10 cellular contexts compared by ENCODE assay signal in genomic region chr1:225437710-225438437, GRCh38. TPM values are rescaled to one million over a fixed set of nuclear protein-coding genes. Genes with fewer than 3 reads are reported as not detected.
DNase-seq lines count a peak whose midpoint lies in the region; ATAC-seq and TF ChIP-seq lines count a peak whose summit lies in the region.
"Had no signal": no experiment of that assay in that cellular context is flagged by ENCODE, and none has a peak within 500 bp of the region (broad histone marks: within the 10 kb centered on the region; RNA-seq: fewer than 3 reads in every experiment).

No MANE protein-coding gene starts in this region.

- H3K9me3 Mint-ChIP-seq in HFFc6: no peaks in the 10 kb centered on the region
- H3K9me3 Mint-ChIP-seq in activated T-helper 17 cell treated with anti-CD3 and anti-CD28 coated beads, Interleukin-2, amount 50 U/mL, for 72 hours: no peaks in the 10 kb centered on the region
- H3K9me3 Mint-ChIP-seq in stimulated activated naive CD8-positive, alpha-beta T cell treated with anti-CD3 and anti-CD28 coated beads, Interleukin-15, amount 100 ng/mL, for 72 hours: no peaks in the 10 kb centered on the region
- H3K9me3 Mint-ChIP-seq: activated CD4-positive, alpha-beta T cell treated with anti-CD3 and anti-CD28 coated beads, Interleukin-2, amount 10 ng/mL, durations not matched to agents 24 days and 14 days; naive thymus-derived CD4-positive, alpha-beta T cell had no signal

- peaks cover 16% of the 10 kb centered on the region for H3K27me3 Mint-ChIP-seq in HFFc6 (ENCODE audit: insufficient read depth)
- no peaks in the 10 kb centered on the region for H3K27me3 Mint-ChIP-seq in activated T-helper 17 cell treated with anti-CD3 and anti-CD28 coated beads, Interleukin-2, amount 50 U/mL, for 72 hours
- no peaks in the 10 kb centered on the region for H3K27me3 Mint-ChIP-seq in stimulated activated naive CD8-positive, alpha-beta T cell treated with anti-CD3 and anti-CD28 coated beads, Interleukin-15, amount 100 ng/mL, for 72 hours

- TF ChIP-seq CTCF in HFFc6 (IDR thresholded peaks at IDR 0.05): peak; percentile 67

- no peak overlapping the region for H3K4me3 Mint-ChIP-seq in HFFc6
- H3K4me3 Mint-ChIP-seq in activated T-helper 17 cell treated with anti-CD3 and anti-CD28 coated beads, Interleukin-2, amount 50 U/mL, for 72 hours: no peak overlapping the region
- no peak overlapping the region for H3K4me3 Mint-ChIP-seq in stimulated activated naive CD8-positive, alpha-beta T cell treated with anti-CD3 and anti-CD28 coated beads, Interleukin-15, amount 100 ng/mL, for 72 hours
- H3K4me3 Mint-ChIP-seq: activated CD4-positive, alpha-beta T cell treated with anti-CD3 and anti-CD28 coated beads, Interleukin-2, amount 10 ng/mL, durations not matched to agents 24 days and 14 days; naive thymus-derived CD4-positive, alpha-beta T cell had no signal

- intact Hi-C loops in left colon (cut with DNase I, micrococcal nuclease): no loop called here

- DNase-seq in Ammon's horn (ENCODE audit: low spot score) (peak; percentile 26), HFFc6 (no peak), left colon (peak; percentile 43 to 50), A172 (ENCODE audit: low spot score) (no peak), germinal center (ENCODE audit: low spot score) (no peak), NCI-H1694 (lab: John Stamatoyannopoulos, UW) (no peak)
- DNase-seq in stimulated activated naive CD8-positive, alpha-beta T cell treated with anti-CD3 and anti-CD28 coated beads, Interleukin-15, amount 100 ng/mL, for 72 hours: no peak
- DNase-seq: activated CD4-positive, alpha-beta T cell treated with anti-CD3 and anti-CD28 coated beads, Interleukin-2, amount 10 ng/mL, durations not matched to agents 24 days and 14 days had no signal

- no peak overlapping the region for H3K27ac Mint-ChIP-seq in HFFc6
- H3K27ac Mint-ChIP-seq in activated T-helper 17 cell treated with anti-CD3 and anti-CD28 coated beads, Interleukin-2, amount 50 U/mL, for 72 hours: peak overlapping the region; percentile 22
- no peak overlapping the region for H3K27ac Mint-ChIP-seq in stimulated activated naive CD8-positive, alpha-beta T cell treated with anti-CD3 and anti-CD28 coated beads, Interleukin-15, amount 100 ng/mL, for 72 hours
- H3K27ac Mint-ChIP-seq: activated CD4-positive, alpha-beta T cell treated with anti-CD3 and anti-CD28 coated beads, Interleukin-2, amount 10 ng/mL, durations not matched to agents 24 days and 14 days had no signal

- peaks cover 14% of the 10 kb centered on the region for H3K4me1 Mint-ChIP-seq in HFFc6 (ENCODE audit: low read depth)
- H3K4me1 Mint-ChIP-seq in activated T-helper 17 cell treated with anti-CD3 and anti-CD28 coated beads, Interleukin-2, amount 50 U/mL, for 72 hours: peaks cover 2% of the 10 kb centered on the region
- H3K4me1 Mint-ChIP-seq in stimulated activated naive CD8-positive, alpha-beta T cell treated with anti-CD3 and anti-CD28 coated beads, Interleukin-15, amount 100 ng/mL, for 72 hours: peaks cover 27% of the 10 kb centered on the region

- H3K36me3 Mint-ChIP-seq in HFFc6 (ENCODE audit: low read depth): no peaks in the 10 kb centered on the region
- no peaks in the 10 kb centered on the region for H3K36me3 Mint-ChIP-seq in activated T-helper 17 cell treated with anti-CD3 and anti-CD28 coated beads, Interleukin-2, amount 50 U/mL, for 72 hours (ENCODE audit: low read depth)

- no peak for ATAC-seq in activated T-helper 17 cell treated with anti-CD3 and anti-CD28 coated beads, Interleukin-2, amount 50 U/mL, for 72 hours (replicated peaks)
- no peak for ATAC-seq in left colon
- no peak for ATAC-seq in stimulated activated naive CD8-positive, alpha-beta T cell treated with anti-CD3 and anti-CD28 coated beads, Interleukin-15, amount 100 ng/mL, for 72 hours
- ATAC-seq: naive thymus-derived CD4-positive, alpha-beta T cell had no signal

RNA-seq across cellular contexts. Expression of gene LBR, which starts 10.0 kb away (rescaled TPM):
- total RNA-seq in HFFc6 (2021; fragmentation: NEBNext Ultra II Directional; extraction: Animal tissue kit (Norgen Biotek cat#: 25700)): 10 to 100 TPM; 20.7 to 42.7 (median 36.3) TPM
- total RNA-seq in activated T-helper 17 cell treated with anti-CD3 and anti-CD28 coated beads, Interleukin-2, amount 50 U/mL, for 72 hours: 100 to 1,000 TPM; 123 to 184 TPM
- 10 to 100 TPM; 85.2 to 88.5 TPM for total RNA-seq in left colon
- total RNA-seq in A172 (2014; rRNA removed; shearing (Covaris generic)): 71.0 and 72.5 TPM in 2 replicates

Comparison
In these comparisons a context has a peak if more than half of its experiments do, and no peak if none do; other contexts are left out.
1. DNase-seq: peak in Ammon's horn (single experiment) and left colon (2 of 2); none in HFFc6 (single experiment), A172 (single experiment), germinal center (single experiment), NCI-H1694 (single experiment) and stimulated activated naive CD8-positive, alpha-beta T cell treated with anti-CD3 and anti-CD28 coated beads, Interleukin-15, amount 100 ng/mL, for 72 hours (0 of 2).